In genomic region chr3:29282431-29283296, GRCh38 we compare ENCODE assay signal across 8 cellular contexts.
DNase-seq lines count a peak whose midpoint lies in the region; ATAC-seq and TF ChIP-seq lines count a peak whose summit lies in the region.

No MANE protein-coding gene starts in this region.

- peaks cover 26% of the 10 kb centered on the region for H3K27me3 Mint-ChIP-seq in central memory CD8-positive, alpha-beta T cell

- no peaks in the 10 kb centered on the region for H3K9me3 Mint-ChIP-seq in central memory CD8-positive, alpha-beta T cell

- no peaks in the 10 kb centered on the region for H3K36me3 ChIP-seq in muscle layer of colon (ENCODE audit: insufficient read depth, low read length)

- peaks cover 11% of the 10 kb centered on the region for H3K4me1 ChIP-seq in muscle layer of colon (ENCODE audit: insufficient read depth, low read length)

- no peak for DNase-seq in AG09309 (ENCODE audit: low read depth)
- no peak for DNase-seq in central memory CD8-positive, alpha-beta T cell (ENCODE audit: low spot score in 2 of 2)
- no peak for DNase-seq in NCI-H2196 (lab: John Stamatoyannopoulos, UW; ENCODE audit: unreplicated experiment)
- no peak for DNase-seq in T1000 (lab: John Stamatoyannopoulos, UW)
- DNase-seq in GM19238 (ENCODE audit: insufficient read length, low spot score): no peak

- H3K4me3 Mint-ChIP-seq in central memory CD8-positive, alpha-beta T cell: peak overlapping the region; percentile 72

- H3K4me3 ChIP-seq in AG09309 (ENCODE audit: control insufficient read depth, low read depth, low read length) (peak overlapping the region; percentile 57), muscle layer of colon (ENCODE audit: low read depth in 1 of 2, low read length in 2 of 2) (peak overlapping the region; percentile 79 to 81)

- H3K27ac Mint-ChIP-seq in central memory CD8-positive, alpha-beta T cell (ENCODE audit: low read depth): no peak overlapping the region

- H3K27me3 ChIP-seq in muscle layer of colon (ENCODE audit: control insufficient read depth in 1 of 2, insufficient read depth in 2 of 2, low read length in 2 of 2): no peaks in the 10 kb centered on the region

- ATAC-seq in HG03196 (IDR thresholded peaks at IDR 0.05; ENCODE audit: unreplicated experiment) (peak; percentile 4), GM21825 (IDR thresholded peaks at IDR 0.05; ENCODE audit: unreplicated experiment) (no peak)
- ATAC-seq in central memory CD8-positive, alpha-beta T cell (replicated peaks; ENCODE audit: extremely low read depth, poor library complexity, severe bottlenecking): no peak

- H3K9ac ChIP-seq in muscle layer of colon (ENCODE audit: low read length): peak overlapping the region; percentile 63

- no peaks in the 10 kb centered on the region for H3K9me3 ChIP-seq in muscle layer of colon (ENCODE audit: low read length)

- H3K4me1 Mint-ChIP-seq in central memory CD8-positive, alpha-beta T cell: peaks cover 19% of the 10 kb centered on the region

- no peak for TF ChIP-seq CTCF in AG09309 (IDR thresholded peaks at IDR 0.05; ENCODE audit: control insufficient read depth, insufficient read depth, low read depth, low read length, missing control alignments)

- H3K36me3 Mint-ChIP-seq in central memory CD8-positive, alpha-beta T cell (ENCODE audit: insufficient read depth): peaks cover 2% of the 10 kb centered on the region

- peak overlapping the region; percentile 92 for H3K27ac ChIP-seq in muscle layer of colon (ENCODE audit: low read depth, low read length)
